9 cellular contexts compared by ENCODE assay signal in the genomic region with DNA sequence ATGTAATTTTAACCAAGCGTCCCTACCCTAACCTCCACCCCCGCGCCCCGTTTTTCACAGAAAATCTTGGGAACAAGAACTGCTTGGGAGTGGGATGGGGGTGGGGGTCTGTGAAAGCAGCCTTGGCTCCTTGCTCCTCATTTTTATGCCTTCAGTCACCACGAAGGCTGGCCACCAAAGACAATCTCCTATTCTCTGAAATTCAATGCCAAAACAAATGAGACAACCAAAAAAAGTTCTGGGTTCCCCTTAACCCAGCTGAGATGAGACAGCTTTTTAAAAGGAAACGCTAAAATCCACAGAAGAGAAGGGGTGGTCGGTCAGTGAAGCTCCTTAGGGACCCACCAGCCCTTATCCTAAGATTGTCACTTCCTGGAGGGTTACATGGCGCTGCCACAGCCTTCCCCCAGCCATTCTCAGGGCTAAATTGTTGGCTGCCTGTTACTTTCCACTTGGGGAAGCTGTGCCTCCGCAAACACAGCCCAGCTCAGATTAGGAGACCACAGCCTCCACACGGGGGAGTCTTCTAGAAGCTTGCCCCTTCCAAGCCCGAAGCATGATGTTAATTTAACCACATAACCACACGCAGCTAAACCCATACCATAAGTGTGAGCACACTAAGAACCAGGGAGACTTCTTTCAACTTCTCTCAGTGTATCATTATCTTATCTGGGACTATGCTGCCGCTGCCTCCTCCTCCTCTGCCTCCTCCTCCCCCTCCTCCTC.
DNase-seq lines count a peak whose midpoint lies in the region; ATAC-seq and TF ChIP-seq lines count a peak whose summit lies in the region.
"Had no signal": no experiment of that assay in that cellular context is flagged by ENCODE, and none has a peak within 500 bp of the region (broad histone marks: within the 10 kb centered on the region; RNA-seq: fewer than 3 reads in every experiment).

No MANE protein-coding gene starts in this region.

- H3K56ac ChIP-seq in IMR-90 (ENCODE audit: extremely low read depth, insufficient read depth, low read length): peak overlapping the region; percentile 69; the same call in 1 of the 2 replicates

- peak overlapping the region; percentile 43 for H3K18ac ChIP-seq in IMR-90 (ENCODE audit: low read depth, low read length)

- H3K36me3 ChIP-seq in BLaER1 (no peaks in the 10 kb centered on the region), IMR-90 (ENCODE audit: control insufficient read depth, insufficient read depth, low read length) (no peaks in the 10 kb centered on the region), lower lobe of right lung (no peaks in the 10 kb centered on the region)
- H3K36me3 ChIP-seq: Peyer's patch had no signal

- H3K9ac ChIP-seq in BLaER1: no peak overlapping the region
- peak overlapping the region; percentile 4; the same call in 1 of the 2 replicates for H3K9ac ChIP-seq in IMR-90 (ENCODE audit: low read depth, low read length)

- BruUV-seq in IMR-90 (replicated peaks; lab: Mats Ljungman, UMichigan): no TSS peak

- ATAC-seq in IMR-90 (ENCODE audit: low read depth) (peak; percentile 63), lower lobe of right lung (peak; percentile 28 to 49), GM19452 (IDR thresholded peaks at IDR 0.05; ENCODE audit: unreplicated experiment) (no peak), HG02623 (IDR thresholded peaks at IDR 0.05; ENCODE audit: unreplicated experiment) (no peak), GM19035 (IDR thresholded peaks at IDR 0.05; ENCODE audit: unreplicated experiment) (no peak)
- peak; percentile 69 for ATAC-seq in activated naive CD8-positive, alpha-beta T cell treated with anti-CD3 and anti-CD28 coated beads, Interleukin-2, amount 50 U/mL, for 24 hours

- peak overlapping the region; percentile 82 for H2BK20ac ChIP-seq in IMR-90 (ENCODE audit: low read depth, low read length)

- H3K27me3 Mint-ChIP-seq in activated naive CD8-positive, alpha-beta T cell treated with anti-CD3 and anti-CD28 coated beads, Interleukin-2, amount 50 U/mL, for 24 hours: peaks cover 82% of the 10 kb centered on the region

- CTCF ChIA-PET in IMR-90 (lab: Yijun Ruan, JAX): interaction anchor here (0.6 to 3.6 kb wide), 13 partner anchors 9 to 1080 kb away, joined by 3 to 12 read pairs (median 4); a partner anchor contains a TSS

- peaks cover 18% of the 10 kb centered on the region for H3K4me1 ChIP-seq in BLaER1
- peaks cover 14% of the 10 kb centered on the region for H3K4me1 ChIP-seq in IMR-90 (ENCODE audit: control insufficient read depth, insufficient read depth, low read length)
- peaks cover 8% of the 10 kb centered on the region for H3K4me1 ChIP-seq in lower lobe of right lung
- H3K4me1 ChIP-seq: Peyer's patch had no signal

- peak overlapping the region; percentile 93 for H2BK120ac ChIP-seq in IMR-90 (ENCODE audit: low read depth, low read length)

- H3K4me3 ChIP-seq in BLaER1 (no peak overlapping the region), IMR-90 (ENCODE audit: insufficient read depth, low read depth, low read length) (no peak overlapping the region), lower lobe of right lung (no peak overlapping the region)
- H3K4me3 ChIP-seq: Peyer's patch had no signal

- peak; percentile 96 for DNase-seq in IMR-90
- no peak for DNase-seq in activated naive CD8-positive, alpha-beta T cell treated with anti-CD3 and anti-CD28 coated beads, Interleukin-2, amount 50 U/mL, for 24 hours
- DNase-seq in lower lobe of right lung: no peak
- no peak for DNase-seq in iPS-NIHi7 (ENCODE audit: extremely low spot score)

- intact Hi-C loops in IMR-90 (cut with micrococcal nuclease) (loop anchor here (1.0 to 5.0 kb wide), 4 partner anchors 52 to 355 kb away; a partner anchor contains a TSS), lower lobe of right lung (cut with DNase I) (no loop called here)

- H3K4me2 ChIP-seq in BLaER1: peak overlapping the region; percentile 52
- peak overlapping the region; percentile 19; the same call in 1 of the 2 replicates for H3K4me2 ChIP-seq in IMR-90 (ENCODE audit: low read depth, low read length)

- TF ChIP-seq CTCF in IMR-90 (conservative IDR thresholded peaks at IDR 0.05; ENCODE audit: low read depth, low read length): peak; percentile 75
- no peak for TF ChIP-seq CTCF in lower lobe of right lung (IDR thresholded peaks at IDR 0.05)

- peak overlapping the region; percentile 91 for H4K91ac ChIP-seq in IMR-90 (ENCODE audit: insufficient read depth, low read depth, low read length)

- no peak overlapping the region for H3K4me3 Mint-ChIP-seq in activated naive CD8-positive, alpha-beta T cell treated with anti-CD3 and anti-CD28 coated beads, Interleukin-2, amount 50 U/mL, for 24 hours

- H4K5ac ChIP-seq in IMR-90 (ENCODE audit: low read depth, low read length): peak overlapping the region; percentile 65

- peaks cover 5% of the 10 kb centered on the region for H3K4me1 Mint-ChIP-seq in activated naive CD8-positive, alpha-beta T cell treated with anti-CD3 and anti-CD28 coated beads, Interleukin-2, amount 50 U/mL, for 24 hours

- peak overlapping the region; percentile 80 for H2BK5ac ChIP-seq in IMR-90 (ENCODE audit: low read depth, low read length, poor library complexity, severe bottlenecking)

- dilution Hi-C loops in IMR-90 (cut with HindIII; ENCODE audit: low sequenced_read_pairs, unreplicated experiment): no loop called here

- H3K23ac ChIP-seq in IMR-90 (ENCODE audit: low read depth, low read length): peak overlapping the region; percentile 84

- peaks cover 4% of the 10 kb centered on the region for H3K9me3 Mint-ChIP-seq in activated naive CD8-positive, alpha-beta T cell treated with anti-CD3 and anti-CD28 coated beads, Interleukin-2, amount 50 U/mL, for 24 hours

- peak overlapping the region; percentile 88 for H2AK5ac ChIP-seq in IMR-90 (ENCODE audit: low read depth, low read length)

- POLR2A ChIA-PET in IMR-90 (lab: Charles Lee; ENCODE audit: unreplicated experiment): interaction anchor here (1.0 kb wide), 1 partner anchor 137 kb away, joined by 18 read pairs; a partner anchor contains a TSS

- H3K14ac ChIP-seq in IMR-90 (replicated peaks; ENCODE audit: low read depth, low read length): peak overlapping the region; percentile 68

- H4K20me1 ChIP-seq in BLaER1 (no peaks in the 10 kb centered on the region), IMR-90 (ENCODE audit: insufficient read depth, low read length) (no peaks in the 10 kb centered on the region)

- H3K9me1 ChIP-seq in IMR-90 (ENCODE audit: insufficient read depth, low read length): peaks cover 7% of the 10 kb centered on the region

- peak overlapping the region; percentile 93 for H3K4ac ChIP-seq in IMR-90 (ENCODE audit: low read depth, low read length)

- H4K8ac ChIP-seq in IMR-90 (ENCODE audit: low read depth in 2 of 2, low read length in 2 of 2): peak overlapping the region; percentile 38 to 89

- H3K27ac ChIP-seq in BLaER1 (no peak overlapping the region), IMR-90 (ENCODE audit: insufficient read depth, low read length) (peak overlapping the region; percentile 74), lower lobe of right lung (no peak overlapping the region)
- H3K27ac ChIP-seq: Peyer's patch had no signal

- TF ChIP-seq RAD21 in IMR-90 (IDR thresholded peaks at IDR 0.05; ENCODE audit: low read length): peak; percentile 78

- H2BK15ac ChIP-seq in IMR-90 (ENCODE audit: low read depth, low read length): peak overlapping the region; percentile 93; the same call in 2 of the 3 replicates

- no peaks in the 10 kb centered on the region for H3K79me1 ChIP-seq in IMR-90 (ENCODE audit: low read depth in 1 of 2, low read length in 2 of 2)

- H3K27me3 ChIP-seq in BLaER1: no peaks in the 10 kb centered on the region
- H3K27me3 ChIP-seq in IMR-90 (ENCODE audit: control insufficient read depth, insufficient read depth, low read length): no peaks in the 10 kb centered on the region; the same call in 1 of the 2 replicates
- H3K27me3 ChIP-seq in lower lobe of right lung (ENCODE audit: low read depth): peaks cover 71% of the 10 kb centered on the region
- H3K27me3 ChIP-seq: Peyer's patch had no signal

- no peaks in the 10 kb centered on the region for H3K36me3 Mint-ChIP-seq in activated naive CD8-positive, alpha-beta T cell treated with anti-CD3 and anti-CD28 coated beads, Interleukin-2, amount 50 U/mL, for 24 hours (ENCODE audit: low read depth)

- in situ Hi-C loops in IMR-90 (cut with MboI; ENCODE audit: low sequenced_read_pairs): no loop called here

- H2AK9ac ChIP-seq in IMR-90 (replicated peaks; ENCODE audit: low read depth, low read length, poor library complexity): peak overlapping the region; percentile 37

- peak overlapping the region; percentile 86 for H2AFZ ChIP-seq in IMR-90 (replicated peaks; ENCODE audit: low read length, poor library complexity)

- no peak; the same call in 1 of the 2 replicates for TF ChIP-seq POLR2A in IMR-90 (IDR thresholded peaks at IDR 0.05; ENCODE audit: low read depth, low read length)

- no peak overlapping the region for H3K27ac Mint-ChIP-seq in activated naive CD8-positive, alpha-beta T cell treated with anti-CD3 and anti-CD28 coated beads, Interleukin-2, amount 50 U/mL, for 24 hours

- 30% methylated on average over 5 of the region's 13 CpGs; no CpG with 5 or more reads in 1 of the 2 experiments for WGBS in IMR-90 (ENCODE audit: extremely low coverage in 2 of 2, insufficient read length in 1 of 2), 2 experiments

- no peaks in the 10 kb centered on the region for H3K9me3 ChIP-seq in BLaER1
- H3K9me3 ChIP-seq in IMR-90 (ENCODE audit: control insufficient read depth, insufficient read depth, low read length): no peaks in the 10 kb centered on the region
- H3K9me3 ChIP-seq in lower lobe of right lung: no peaks in the 10 kb centered on the region
- H3K9me3 ChIP-seq: Peyer's patch had no signal

TF ChIP-seq in IMR-90, 13 proteins besides CTCF, POLR2A, EP300 and RAD21:
- TF ChIP-seq RFX5 (IDR thresholded peaks at IDR 0.05; ENCODE audit: low read depth, low read length) (no peak), MAZ (IDR thresholded peaks at IDR 0.05; ENCODE audit: borderline replicate concordance, low read depth, low read length) (peak; percentile 50; the same call in 1 of the 2 replicates), RCOR1 (IDR thresholded peaks at IDR 0.05; ENCODE audit: insufficient replicate concordance, low read length) (no peak), SMC3 (IDR thresholded peaks at IDR 0.05; ENCODE audit: low read depth, low read length) (peak; percentile 75), MAFK (IDR thresholded peaks at IDR 0.05; ENCODE audit: low read depth, low read length) (no peak), MXI1 (IDR thresholded peaks at IDR 0.05; ENCODE audit: borderline replicate concordance, low read depth, low read length) (no peak)
- TF ChIP-seq, protein P1, sequence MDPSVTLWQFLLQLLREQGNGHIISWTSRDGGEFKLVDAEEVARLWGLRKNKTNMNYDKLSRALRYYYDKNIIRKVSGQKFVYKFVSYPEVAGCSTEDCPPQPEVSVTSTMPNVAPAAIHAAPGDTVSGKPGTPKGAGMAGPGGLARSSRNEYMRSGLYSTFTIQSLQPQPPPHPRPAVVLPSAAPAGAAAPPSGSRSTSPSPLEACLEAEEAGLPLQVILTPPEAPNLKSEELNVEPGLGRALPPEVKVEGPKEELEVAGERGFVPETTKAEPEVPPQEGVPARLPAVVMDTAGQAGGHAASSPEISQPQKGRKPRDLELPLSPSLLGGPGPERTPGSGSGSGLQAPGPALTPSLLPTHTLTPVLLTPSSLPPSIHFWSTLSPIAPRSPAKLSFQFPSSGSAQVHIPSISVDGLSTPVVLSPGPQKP (IDR thresholded peaks at IDR 0.05; ENCODE audit: borderline replicate concordance, low read depth, low read length): no peak

Comparison
In these comparisons a context has a peak if more than half of its experiments do, and no peak if none do; other contexts are left out.
1. ATAC-seq: peak in IMR-90 (single experiment), activated naive CD8-positive, alpha-beta T cell treated with anti-CD3 and anti-CD28 coated beads, Interleukin-2, amount 50 U/mL, for 24 hours (single experiment) and lower lobe of right lung (2 of 2); none in GM19452 (single experiment), HG02623 (single experiment) and GM19035 (single experiment).